Comparison of ENCODE assay signal across 8 cellular contexts in the genomic region with DNA sequence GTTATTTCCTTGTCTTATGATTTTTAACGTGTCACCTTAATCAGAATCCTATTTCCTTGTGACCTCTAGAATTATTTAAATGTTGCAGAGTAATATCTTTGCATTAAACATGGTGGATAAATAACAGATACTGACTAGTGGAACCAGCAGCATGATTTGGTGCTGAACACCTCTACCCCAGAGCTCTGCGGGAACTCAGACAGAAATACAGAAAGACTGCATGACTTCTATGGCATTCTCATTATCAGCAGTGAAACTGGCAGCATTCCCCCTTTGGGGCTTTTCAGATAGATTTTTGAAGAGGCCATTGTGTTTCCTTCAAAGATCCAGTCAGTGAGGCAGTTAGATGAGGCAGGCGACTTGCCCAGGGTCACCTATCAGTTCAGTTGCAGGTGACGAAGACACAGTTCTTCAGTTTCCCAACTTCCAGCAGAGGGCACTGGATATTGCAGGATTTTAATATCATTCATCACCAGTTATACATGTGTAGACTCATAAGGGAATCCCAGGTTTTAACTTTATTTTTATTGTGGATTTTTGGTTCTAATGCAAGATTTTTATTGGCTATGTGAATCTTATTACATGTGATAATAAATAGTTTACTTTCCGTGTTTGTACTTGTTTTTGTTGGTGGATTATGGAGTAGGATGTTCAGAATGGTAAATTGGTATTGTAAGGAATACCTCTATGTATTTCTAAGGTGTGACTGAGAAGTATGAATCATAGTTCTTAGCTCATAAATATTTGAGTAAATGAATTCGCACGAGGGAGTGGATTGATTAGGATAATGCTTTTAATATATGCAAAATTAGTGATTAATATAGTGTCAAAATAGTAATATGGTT.
DNase-seq lines count a peak whose midpoint lies in the region; ATAC-seq and TF ChIP-seq lines count a peak whose summit lies in the region.

No MANE protein-coding gene starts in this region.

- 48 to 72% (median 62%) methylated on average over 7 of the region's 7 CpGs for WGBS in adrenal gland, 4 donors

- H3K9me3 ChIP-seq in Karpas-422 (ENCODE audit: low read length), result no peaks in the 10 kb centered on the region
- no peaks in the 10 kb centered on the region for H3K9me3 ChIP-seq in adrenal gland (replicated peaks in 1 of 3)

- no peaks in the 10 kb centered on the region for H3K36me3 ChIP-seq in Karpas-422 (ENCODE audit: insufficient read depth, low read length)
- peaks cover 0 to 6% of the 10 kb centered on the region in 2 donors for H3K36me3 ChIP-seq in adrenal gland (replicated peaks in 1 of 2)

- H3K4me1 ChIP-seq in Karpas-422 (ENCODE audit: low read length) (peaks cover 12% of the 10 kb centered on the region), adrenal gland (replicated peaks in 1 of 2) (no peaks in the 10 kb centered on the region)

- intact Hi-C loops in adrenal gland (cut with DNase I), result loop anchor here in 1 of 2 donors (10.0 kb wide), 1 partner anchor 227 kb away; no protein-coding TSS in a partner anchor
- intact Hi-C loops in left colon (cut with DNase I, micrococcal nuclease), result no loop called here

- no peak overlapping the region for H3K27ac ChIP-seq in Karpas-422 (ENCODE audit: low read length)
- H3K27ac ChIP-seq in adrenal gland, result no peak overlapping the region

- no peaks in the 10 kb centered on the region for H3K9me2 ChIP-seq in Karpas-422 (replicated peaks; ENCODE audit: insufficient read depth, low read length)

- H3K4me2 ChIP-seq in Karpas-422 (ENCODE audit: low read depth, low read length, poor library complexity, severe bottlenecking), result no peak overlapping the region

- H3K4me3 ChIP-seq in Karpas-422 (ENCODE audit: low read length) (no peak overlapping the region), adrenal gland (no peak overlapping the region)

- no peak overlapping the region for H3K9ac ChIP-seq in Karpas-422 (ENCODE audit: low read length)

- no peak for TF ChIP-seq POLR2A in adrenal gland (IDR thresholded peaks at IDR 0.05)

- TF ChIP-seq CTCF in adrenal gland (IDR thresholded peaks at IDR 0.05), result peak in 5 of 6 experiments; percentile 4 to 53 (median 32)

- DNase-seq in AG20443 (ENCODE audit: low spot score), result peak; percentile 34
- DNase-seq in Karpas-422, result peak; percentile 63
- DNase-seq in adrenal gland, result peak in 2 of 7 donors; percentile 10 to 27
- peak; percentile 38 to 46 for DNase-seq in left colon
- no peak for DNase-seq in T1000 (lab: John Stamatoyannopoulos, UW)

- H4K20me1 ChIP-seq in Karpas-422 (ENCODE audit: insufficient read depth, low read depth, low read length), result no peaks in the 10 kb centered on the region

- no peak overlapping the region for H2AFZ ChIP-seq in Karpas-422 (ENCODE audit: low read length)

- ATAC-seq in left colon (peak; percentile 73), HG03460 (IDR thresholded peaks at IDR 0.05; ENCODE audit: unreplicated experiment) (no peak), HG03521 (IDR thresholded peaks at IDR 0.05; ENCODE audit: unreplicated experiment) (no peak), HG03378 (IDR thresholded peaks at IDR 0.05; ENCODE audit: unreplicated experiment) (no peak)

- no peaks in the 10 kb centered on the region for H3K27me3 ChIP-seq in Karpas-422 (ENCODE audit: low read length)
- H3K27me3 ChIP-seq in adrenal gland, result no peaks in the 10 kb centered on the region

- no peaks in the 10 kb centered on the region for H3K79me2 ChIP-seq in Karpas-422 (ENCODE audit: low read length)
